8 cellular contexts compared by ENCODE assay signal in genomic region chr21:32613436-32614043, GRCh38. TPM values are rescaled to one million over a fixed set of nuclear protein-coding genes. Genes with fewer than 3 reads are reported as not detected.
A peak's percentile ranks its signal among the peaks of the same experiment; 100 is the strongest.
DNase-seq lines count a peak whose midpoint lies in the region; ATAC-seq and TF ChIP-seq lines count a peak whose summit lies in the region.

No MANE protein-coding gene starts in this region.

- H3K36me3 ChIP-seq in GM06990 (ENCODE audit: control insufficient read depth, insufficient read depth, low read length) (no peaks in the 10 kb centered on the region), SJCRH30 (no peaks in the 10 kb centered on the region), fibroblast of lung (ENCODE audit: control insufficient read depth, insufficient read depth, low read length) (no peaks in the 10 kb centered on the region), rectal smooth muscle tissue (ENCODE audit: control insufficient read depth, insufficient read depth, low read length) (peaks cover 4% of the 10 kb centered on the region)

- peak overlapping the region; percentile 59 for H3K4me2 ChIP-seq in fibroblast of lung (ENCODE audit: extremely low read depth, insufficient read depth, low read length)

- H3K4me1 ChIP-seq in SJCRH30 (peaks cover 5% of the 10 kb centered on the region; the same call in 1 of the 2 replicates), fibroblast of lung (ENCODE audit: control insufficient read depth, extremely low read depth, insufficient read depth, low read length) (no peaks in the 10 kb centered on the region), rectal smooth muscle tissue (ENCODE audit: control insufficient read depth, insufficient read depth, low read length) (peaks cover 3% of the 10 kb centered on the region)

- peaks cover 16% of the 10 kb centered on the region for H3K79me2 ChIP-seq in fibroblast of lung (ENCODE audit: control insufficient read depth, insufficient read depth, low read length)

- H3K27me3 ChIP-seq in GM06990 (replicated peaks; ENCODE audit: control insufficient read depth, insufficient read depth, low read length) (no peaks in the 10 kb centered on the region), SJCRH30 (no peaks in the 10 kb centered on the region), fibroblast of lung (ENCODE audit: control insufficient read depth, insufficient read depth, low read length) (no peaks in the 10 kb centered on the region), rectal smooth muscle tissue (ENCODE audit: control insufficient read depth, insufficient read depth, low read length) (no peaks in the 10 kb centered on the region)

- no peak overlapping the region for H3K9ac ChIP-seq in fibroblast of lung (ENCODE audit: insufficient read depth, low read length)
- H3K9ac ChIP-seq in rectal smooth muscle tissue (ENCODE audit: low read length) = no peak overlapping the region

- H3K27ac ChIP-seq in SJCRH30 = no peak overlapping the region
- H3K27ac ChIP-seq in fibroblast of lung (ENCODE audit: insufficient read depth, low read length) = no peak overlapping the region
- H3K27ac ChIP-seq in rectal smooth muscle tissue (ENCODE audit: low read depth, low read length) = no peak overlapping the region

- ATAC-seq in left lobe of liver = no peak

- H3K4me3 ChIP-seq in GM06990 (replicated peaks; ENCODE audit: low read depth, low read length) (peak overlapping the region; percentile 96), SJCRH30 (peak overlapping the region; percentile 76), fibroblast of lung (replicated peaks in 1 of 4; ENCODE audit: control extremely low read depth in 1 of 4, insufficient read depth in 1 of 4, low read depth in 3 of 4, low read length in 4 of 4) (peak overlapping the region; percentile 75 to 94 (median 87)), rectal smooth muscle tissue (ENCODE audit: low read length) (peak overlapping the region; percentile 98)

- no peaks in the 10 kb centered on the region for H4K20me1 ChIP-seq in fibroblast of lung (ENCODE audit: control insufficient read depth, extremely low read depth, insufficient read depth, low read length)

- H3K9me3 ChIP-seq in SJCRH30 (replicated peaks) = no peaks in the 10 kb centered on the region
- no peaks in the 10 kb centered on the region for H3K9me3 ChIP-seq in fibroblast of lung (ENCODE audit: control insufficient read depth, insufficient read depth, low read depth, low read length)

- H2AFZ ChIP-seq in fibroblast of lung (ENCODE audit: low read length) = peak overlapping the region; percentile 96

- DNase-seq in GM06990 (ENCODE audit: extremely low read depth, insufficient read length) (no peak), SJCRH30 (no peak), fibroblast of lung (ENCODE audit: low read depth in 2 of 2) (no peak), NCI-H1436 treated with DMSO at 0.1 percent for 48 hours (lab: John Stamatoyannopoulos, UW) (no peak), NCI-H2171 (lab: John Stamatoyannopoulos, UW) (no peak), NCI-H1105 treated with DMSO at 0.1 percent for 48 hours (lab: John Stamatoyannopoulos, UW) (no peak), left lobe of liver (ENCODE audit: low spot score) (no peak)

- no peak for TF ChIP-seq CTCF in GM06990 (IDR thresholded peaks at IDR 0.05; ENCODE audit: insufficient read depth, low read length, poor library complexity, severe bottlenecking)
- no peak for TF ChIP-seq CTCF in fibroblast of lung (conservative IDR thresholded peaks at IDR 0.05 in 1 of 2, IDR thresholded peaks at IDR 0.05 in 1 of 2; ENCODE audit: low read depth in 1 of 2, low read length in 2 of 2)

RNA-seq across cellular contexts. Expression of gene CFAP298, which starts 1.4 kb away (rescaled TPM):
- 35.4 and 37.2 TPM in 2 replicates for total RNA-seq in SJCRH30 (2014; rRNA removed; shearing (Covaris generic))
- total RNA-seq in fibroblast of lung (18.2 and 18.7 TPM in 2 replicates), left lobe of liver (15.1 TPM)
- polyA plus RNA-seq in fibroblast of lung = 20.9 and 26.6 TPM in 2 replicates
- 19.0 and 29.2 TPM in 2 replicates for polyA plus RNA-seq in fibroblast of lung (2012)
- 0.82 and 1.1 TPM in 2 replicates for polyA minus RNA-seq in fibroblast of lung (ENCODE audit: low replicate concordance)

RNA-seq across cellular contexts. Expression of gene TCP10L, which starts 28.2 kb away (rescaled TPM):
- not detected in 2 replicates for total RNA-seq in SJCRH30 (2014; rRNA removed; shearing (Covaris generic))
- 0.51 and 0.83 TPM in 2 replicates for total RNA-seq in fibroblast of lung
- polyA plus RNA-seq in fibroblast of lung = 0.24 TPM in 1 of 2 replicates, not detected in the other
- 0.33 TPM in 1 of 2 replicates, not detected in the other for polyA plus RNA-seq in fibroblast of lung (2012)
- polyA minus RNA-seq in fibroblast of lung (ENCODE audit: low replicate concordance) = not detected in 2 replicates
- total RNA-seq in left lobe of liver = 4.1 TPM
